In the genomic region with DNA sequence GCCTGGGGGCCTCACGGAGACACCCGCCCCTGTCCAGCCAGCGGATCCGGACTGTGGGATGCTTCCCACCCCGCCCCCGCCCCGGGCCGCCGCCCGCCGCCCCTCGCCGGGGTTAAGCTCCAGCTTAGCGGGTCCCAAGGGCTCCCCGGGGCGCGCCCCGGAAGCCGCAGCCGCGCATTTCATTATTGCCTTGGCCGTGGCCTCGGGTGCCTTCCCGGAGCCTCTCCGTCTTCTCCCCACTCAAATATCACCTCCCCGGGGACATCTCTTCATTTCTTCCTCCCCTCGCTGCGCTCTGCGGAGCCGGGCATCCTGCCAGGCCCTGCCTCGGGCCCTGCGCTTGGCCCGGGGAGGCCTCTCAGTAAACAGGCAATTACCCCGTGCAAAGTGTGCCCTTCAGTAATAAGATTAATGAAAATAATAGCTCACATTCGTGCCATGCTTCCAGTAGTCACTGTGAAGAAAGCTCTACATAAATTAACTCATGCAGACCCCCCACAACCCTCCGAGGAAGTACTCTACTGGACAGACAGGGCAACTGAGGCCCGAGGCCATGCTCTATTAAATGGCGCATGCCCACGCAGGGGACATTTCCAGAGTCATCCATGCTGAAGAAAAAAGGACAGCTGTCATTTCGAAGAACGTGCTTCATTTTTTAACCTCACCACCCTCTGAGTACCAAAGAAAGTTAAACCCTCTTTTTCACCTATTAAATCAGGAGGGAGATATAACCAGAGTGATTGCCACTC, we compare ENCODE assay signal across 10 cellular contexts. TPM values are rescaled to one million over a fixed set of nuclear protein-coding genes. Genes with fewer than 3 reads are reported as not detected.
DNase-seq lines count a peak whose midpoint lies in the region; ATAC-seq and TF ChIP-seq lines count a peak whose summit lies in the region.
"Had no signal": no experiment of that assay in that cellular context is flagged by ENCODE, and none has a peak within 500 bp of the region (broad histone marks: within the 10 kb centered on the region; RNA-seq: fewer than 3 reads in every experiment).

No MANE protein-coding gene starts in this region.

- H3K4me3 Mint-ChIP-seq in glutamatergic neuron (ENCODE audit: unreplicated experiment): no peak overlapping the region
- H3K4me3 Mint-ChIP-seq: activated CD4-positive, alpha-beta T cell treated with anti-CD3 and anti-CD28 coated beads, Interleukin-2, amount 10 ng/mL, durations not matched to agents 24 days and 14 days had no signal

- H3K27ac Mint-ChIP-seq in glutamatergic neuron (ENCODE audit: unreplicated experiment): no peak overlapping the region
- H3K27ac Mint-ChIP-seq: activated CD4-positive, alpha-beta T cell treated with anti-CD3 and anti-CD28 coated beads, Interleukin-2, amount 10 ng/mL, durations not matched to agents 24 days and 14 days had no signal

- 20 to 25% methylated on average over 27 to 41 of the region's 41 CpGs for WGBS in testis, 2 donors

- intact Hi-C loops in testis (cut with DNase I; ENCODE audit: low total_unique reads): no loop called here

- no peak for ATAC-seq in GM18519 (IDR thresholded peaks at IDR 0.05; ENCODE audit: low FRiP score, unreplicated experiment)
- ATAC-seq: lower lobe of right lung had no signal

- peaks cover 10% of the 10 kb centered on the region for H3K4me1 ChIP-seq in testis
- H3K4me1 ChIP-seq: colonic mucosa had no signal

- H3K9me3 Mint-ChIP-seq in glutamatergic neuron (ENCODE audit: unreplicated experiment): peaks cover 2% of the 10 kb centered on the region
- H3K9me3 Mint-ChIP-seq: activated CD4-positive, alpha-beta T cell treated with anti-CD3 and anti-CD28 coated beads, Interleukin-2, amount 10 ng/mL, durations not matched to agents 24 days and 14 days had no signal

- TF ChIP-seq CTCF in foreskin fibroblast (IDR thresholded peaks at IDR 0.05; ENCODE audit: low read depth, low read length) (no peak), testis (IDR thresholded peaks at IDR 0.05) (no peak), glutamatergic neuron (IDR thresholded peaks at IDR 0.05; ENCODE audit: partially characterized antibody, unreplicated experiment) (no peak)

- H3K27ac ChIP-seq in testis: no peak overlapping the region
- H3K27ac ChIP-seq: colonic mucosa, lower lobe of right lung had no signal

- TF ChIP-seq POLR2A in testis (IDR thresholded peaks at IDR 0.05): no peak

- no peaks in the 10 kb centered on the region for H3K36me3 Mint-ChIP-seq in glutamatergic neuron (ENCODE audit: unreplicated experiment)

- peaks cover 20% of the 10 kb centered on the region for H3K4me1 Mint-ChIP-seq in glutamatergic neuron (ENCODE audit: low read depth, unreplicated experiment)
- H3K4me1 Mint-ChIP-seq: activated CD4-positive, alpha-beta T cell treated with anti-CD3 and anti-CD28 coated beads, Interleukin-2, amount 10 ng/mL, durations not matched to agents 24 days and 14 days had no signal

- H3K27me3 Mint-ChIP-seq in glutamatergic neuron (ENCODE audit: unreplicated experiment): peaks cover 4% of the 10 kb centered on the region

- DNase-seq in NCI-H1048 (lab: John Stamatoyannopoulos, UW) (peak; percentile 34), NCI-H69 (lab: John Stamatoyannopoulos, UW) (peak; percentile 93), foreskin fibroblast (peak; percentile 20 to 68), testis (peak; percentile 46), glutamatergic neuron (no peak), globus pallidus (ENCODE audit: low spot score) (no peak)
- DNase-seq: activated CD4-positive, alpha-beta T cell treated with anti-CD3 and anti-CD28 coated beads, Interleukin-2, amount 10 ng/mL, durations not matched to agents 24 days and 14 days; colonic mucosa; lower lobe of right lung had no signal

- H3K36me3 ChIP-seq in testis (ENCODE audit: low read depth, missing control alignments): no peaks in the 10 kb centered on the region
- H3K36me3 ChIP-seq: colonic mucosa, lower lobe of right lung had no signal

- H3K9me3 ChIP-seq in testis: no peaks in the 10 kb centered on the region
- H3K9me3 ChIP-seq: colonic mucosa, lower lobe of right lung had no signal

- H3K4me3 ChIP-seq in foreskin fibroblast (ENCODE audit: low read depth in 1 of 2, low read length in 2 of 2): no peak overlapping the region
- peak overlapping the region in 1 of 2 donors; percentile 36 for H3K4me3 ChIP-seq in testis
- H3K4me3 ChIP-seq: colonic mucosa, lower lobe of right lung had no signal

- H3K27me3 ChIP-seq in testis: no peaks in the 10 kb centered on the region

RNA-seq across cellular contexts. Expression of a gene that starts 49.9 kb away (rescaled TPM):
- total RNA-seq in testis: 10 to 100 TPM in 1 of 2 donors, 1 to 10 TPM in 1; 2.0 to 16.3 TPM
- 46.9 TPM for polyA plus RNA-seq in testis (ENCODE audit: insufficient read depth, low read depth, low replicate concordance)
- total RNA-seq in glutamatergic neuron (ENCODE audit: unreplicated experiment): 0.56 TPM

Comparison
In these comparisons a context has a peak if more than half of its experiments do, and no peak if none do; other contexts are left out.
1. DNase-seq: peak in NCI-H1048 (single experiment), NCI-H69 (single experiment), foreskin fibroblast (2 of 2) and testis (single experiment); none in glutamatergic neuron (single experiment) and globus pallidus (single experiment).